In the genomic region with DNA sequence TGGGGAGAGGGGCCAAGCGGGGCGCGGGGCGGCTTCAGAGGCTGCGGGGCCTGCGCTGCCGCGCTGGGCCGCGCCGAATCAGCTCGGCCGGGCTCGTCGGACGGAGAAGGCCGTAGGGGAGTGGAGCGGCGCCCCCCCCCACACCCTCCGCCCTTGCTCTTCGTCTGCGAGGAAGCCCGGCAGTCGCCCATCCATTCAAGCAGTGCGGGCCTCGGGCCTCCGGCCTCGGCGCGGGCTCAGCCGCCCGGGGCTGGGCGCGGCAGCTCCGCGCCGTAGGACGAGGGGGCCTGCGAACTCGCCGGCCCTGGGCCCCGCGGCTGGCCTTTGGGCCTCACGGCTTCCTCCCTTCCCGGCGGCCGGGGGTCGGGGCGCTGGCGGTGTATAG, we compare ENCODE assay signal across 8 cellular contexts. TPM values are rescaled to one million over a fixed set of nuclear protein-coding genes. Genes with fewer than 3 reads are reported as not detected.
A peak's percentile ranks its signal among the peaks of the same experiment; 100 is the strongest.
DNase-seq lines count a peak whose midpoint lies in the region; TF ChIP-seq lines count a peak whose summit lies in the region.

No MANE protein-coding gene starts in this region.

- H3K27ac ChIP-seq in Peyer's patch (peak overlapping the region; percentile 73 to 96 (median 94)), rectal smooth muscle tissue (ENCODE audit: low read depth, low read length) (peak overlapping the region; percentile 98)

- peaks cover 0 to 4% (median 0%) of the 10 kb centered on the region in 3 donors for H3K36me3 ChIP-seq in Peyer's patch
- H3K36me3 ChIP-seq in rectal smooth muscle tissue (ENCODE audit: control insufficient read depth, insufficient read depth, low read length), result no peaks in the 10 kb centered on the region

- peak overlapping the region; percentile 70 for H3K4me3 ChIP-seq in GM12864 (ENCODE audit: low read depth, low read length)
- H3K4me3 ChIP-seq in HFF-Myc (replicated peaks; ENCODE audit: low read depth, low read length), result peak overlapping the region; percentile 80
- peak overlapping the region; percentile 61 to 89 (median 75) for H3K4me3 ChIP-seq in Peyer's patch
- H3K4me3 ChIP-seq in fibroblast of the aortic adventitia (ENCODE audit: low read depth, low read length), result peak overlapping the region; percentile 83
- H3K4me3 ChIP-seq in rectal smooth muscle tissue (ENCODE audit: low read length), result peak overlapping the region; percentile 60

- H3K4me1 ChIP-seq in Peyer's patch (peaks cover 0 to 13% (median 4%) of the 10 kb centered on the region in 4 donors), rectal smooth muscle tissue (ENCODE audit: control insufficient read depth, insufficient read depth, low read length) (peaks cover 33% of the 10 kb centered on the region)

- no peak overlapping the region for H3K9ac ChIP-seq in rectal smooth muscle tissue (ENCODE audit: low read length)

- TF ChIP-seq POLR2A in Peyer's patch (IDR thresholded peaks at IDR 0.05), result no peak

- no peak for DNase-seq in GM12864 (ENCODE audit: low read depth)
- DNase-seq in HFF-Myc (ENCODE audit: extremely low read depth, low read depth), result no peak
- DNase-seq in Peyer's patch, result no peak
- DNase-seq in fibroblast of the aortic adventitia (ENCODE audit: low read depth), result no peak
- DNase-seq in AG20443 (ENCODE audit: low spot score), result no peak
- no peak for DNase-seq in activated CD4-positive, alpha-beta T cell treated with anti-CD3 and anti-CD28 coated beads for 4 hours
- no peak for DNase-seq in HT-29 (ENCODE audit: low spot score)

- H3K27me3 ChIP-seq in Peyer's patch (no peaks in the 10 kb centered on the region), rectal smooth muscle tissue (ENCODE audit: control insufficient read depth, insufficient read depth, low read length) (no peaks in the 10 kb centered on the region)

- TF ChIP-seq CTCF in GM12864 (IDR thresholded peaks at IDR 0.05; ENCODE audit: low read depth, low read length, missing control alignments), result no peak
- TF ChIP-seq CTCF in HFF-Myc (IDR thresholded peaks at IDR 0.05; ENCODE audit: low read depth, low read length, missing control alignments), result no peak
- no peak for TF ChIP-seq CTCF in Peyer's patch (IDR thresholded peaks at IDR 0.05)
- no peak for TF ChIP-seq CTCF in fibroblast of the aortic adventitia (IDR thresholded peaks at IDR 0.05; ENCODE audit: insufficient read depth, low read length)

- no peaks in the 10 kb centered on the region for H3K9me3 ChIP-seq in Peyer's patch

RNA-seq across cellular contexts. Expression of gene CTPS1, which starts 0.6 kb away (rescaled TPM):
- total RNA-seq in Peyer's patch (100 to 1,000 TPM in 3 of 4 donors, 10 to 100 TPM in 1; 43.7 to 181 (median 107) TPM), fibroblast of the aortic adventitia (ENCODE audit: low replicate concordance) (10.7 and 22.9 TPM in 2 replicates)
- 30.6 and 40.1 TPM in 2 replicates for total RNA-seq in HT-29 (2014; rRNA removed; shearing (Covaris generic))

RNA-seq across cellular contexts. Expression of gene SLFNL1, which starts 41.5 kb away (rescaled TPM):
- total RNA-seq in Peyer's patch, result 1 to 10 TPM in 1 of 4 donors, under 1 TPM in 2, not detected in 1; 0.85 to 1.6 (median 0.88) TPM
- total RNA-seq in fibroblast of the aortic adventitia (ENCODE audit: low replicate concordance), result 0.09 and 0.57 TPM in 2 replicates
- 0.23 TPM in 2 replicates for total RNA-seq in HT-29 (2014; rRNA removed; shearing (Covaris generic))
